Comparison of ENCODE assay signal across 8 cellular contexts in the genomic region with DNA sequence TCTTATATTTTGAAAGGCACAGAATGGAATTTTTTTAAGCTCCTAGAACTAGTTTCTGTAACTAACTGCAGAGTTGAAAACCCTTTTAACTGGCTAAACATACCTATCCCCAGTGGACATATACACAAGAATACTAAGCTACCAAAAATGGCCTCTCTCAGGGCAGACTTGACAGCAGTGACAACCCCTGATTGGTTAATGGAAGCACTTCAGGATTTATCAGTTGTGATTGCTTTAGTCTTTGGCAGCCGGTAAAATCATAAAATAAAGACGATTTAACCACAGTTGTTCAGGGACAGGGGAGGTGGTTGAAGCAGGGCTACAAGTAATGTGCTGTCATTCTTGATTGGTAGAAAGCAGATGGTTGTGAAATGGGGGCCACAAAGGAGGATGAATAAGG.
"Had no signal": no experiment of that assay in that cellular context is flagged by ENCODE, and none has a peak within 500 bp of the region (broad histone marks: within the 10 kb centered on the region; RNA-seq: fewer than 3 reads in every experiment).

No MANE protein-coding gene starts in this region.

- FAIRE-seq: G401.6, GM12878, GM12891, GM12892, GM18507, GM19239 had no signal

- H3K4me3 ChIP-seq: GM12878 had no signal

- DNase-seq: GDM1, GF-D8 had no signal

- ATAC-seq: GM12878 had no signal
